ENCODE assay signal across 8 cellular contexts in genomic region chr16:4465977-4466779, GRCh38. TPM values are rescaled to one million over a fixed set of nuclear protein-coding genes. Genes with fewer than 3 reads are reported as not detected.
DNase-seq lines count a peak whose midpoint lies in the region; ATAC-seq and TF ChIP-seq lines count a peak whose summit lies in the region.
"Had no signal": no experiment of that assay in that cellular context is flagged by ENCODE, and none has a peak within 500 bp of the region (broad histone marks: within the 10 kb centered on the region; RNA-seq: fewer than 3 reads in every experiment).

No MANE protein-coding gene starts in this region.

- peak overlapping the region; percentile 15 for H3K4me3 Mint-ChIP-seq in activated naive CD8-positive, alpha-beta T cell treated with anti-CD3 and anti-CD28 coated beads, Interleukin-2, amount 10 ng/mL, durations not matched to agents 7 days and 5 days

- no peaks in the 10 kb centered on the region for H3K79me2 ChIP-seq in trophoblast cell (ENCODE audit: control insufficient read depth, insufficient read depth, low read length, poor library complexity)

- H3K27me3 ChIP-seq in trophoblast cell (ENCODE audit: insufficient read depth, low read length), result no peaks in the 10 kb centered on the region
- H3K27me3 ChIP-seq in transverse colon, result no peaks in the 10 kb centered on the region

- H3K36me3 ChIP-seq in trophoblast cell (ENCODE audit: control insufficient read depth in 1 of 2, insufficient read depth in 2 of 2, low read length in 2 of 2), result peaks cover 54 to 60% of the 10 kb centered on the region in 2 experiments
- peaks cover 0 to 18% (median 2%) of the 10 kb centered on the region in 4 donors for H3K36me3 ChIP-seq in transverse colon

- H3K4me3 ChIP-seq in trophoblast cell (ENCODE audit: low read depth, low read length) (no peak overlapping the region), transverse colon (no peak overlapping the region)

- H3K9me3 ChIP-seq in trophoblast cell (ENCODE audit: insufficient read depth, low read depth, low read length), result peaks cover 2% of the 10 kb centered on the region
- H3K9me3 ChIP-seq in transverse colon, result no peaks in the 10 kb centered on the region

- no peak overlapping the region for H3K4ac ChIP-seq in trophoblast cell (ENCODE audit: low read depth, low read length)

- H4K91ac ChIP-seq in trophoblast cell (ENCODE audit: low read depth, low read length), result no peak overlapping the region

- H3K79me1 ChIP-seq in trophoblast cell (ENCODE audit: low read length), result peaks cover 4% of the 10 kb centered on the region

- no peak for TF ChIP-seq POLR2A in transverse colon (IDR thresholded peaks at IDR 0.05)

- H3K27ac ChIP-seq in trophoblast cell (ENCODE audit: low read depth, low read length) (no peak overlapping the region), transverse colon (peak overlapping the region in 3 of 4 donors; percentile 5 to 11 (median 8))

- no peaks in the 10 kb centered on the region for H3K27me3 Mint-ChIP-seq in activated naive CD8-positive, alpha-beta T cell treated with anti-CD3 and anti-CD28 coated beads, Interleukin-2, amount 10 ng/mL, durations not matched to agents 7 days and 5 days

- no peak overlapping the region for H2BK5ac ChIP-seq in trophoblast cell (ENCODE audit: low read depth, low read length, poor library complexity)

- H3K4me2 ChIP-seq in trophoblast cell (ENCODE audit: low read length), result no peak overlapping the region

- peaks cover 13% of the 10 kb centered on the region for H3K4me1 Mint-ChIP-seq in activated naive CD8-positive, alpha-beta T cell treated with anti-CD3 and anti-CD28 coated beads, Interleukin-2, amount 10 ng/mL, durations not matched to agents 7 days and 5 days

- H2AFZ ChIP-seq in trophoblast cell (ENCODE audit: insufficient read depth, low read length, poor library complexity), result no peak overlapping the region

- TF ChIP-seq EP300 in transverse colon (IDR thresholded peaks at IDR 0.05; ENCODE audit: low read depth), result no peak

- peak; percentile 68 to 76 for DNase-seq in activated CD4-positive, alpha-beta T cell treated with anti-CD3 and anti-CD28 coated beads, Interleukin-2, amount 50 U/mL, for 48 hours
- no peak for DNase-seq in activated naive CD8-positive, alpha-beta T cell treated with anti-CD3 and anti-CD28 coated beads, Interleukin-2, amount 10 ng/mL, durations not matched to agents 7 days and 5 days
- DNase-seq in trophoblast cell (no peak), transverse colon (peak; percentile 25), NCI-H2029 (lab: John Stamatoyannopoulos, UW) (no peak)
- DNase-seq: NCI-H2171 had no signal

- no peaks in the 10 kb centered on the region for H3K9me3 Mint-ChIP-seq in activated naive CD8-positive, alpha-beta T cell treated with anti-CD3 and anti-CD28 coated beads, Interleukin-2, amount 10 ng/mL, durations not matched to agents 7 days and 5 days

- intact Hi-C loops in transverse colon (cut with DNase I; ENCODE audit: low total_unique reads), result no loop called here

- no peak overlapping the region for H3K9ac ChIP-seq in trophoblast cell (ENCODE audit: low read length)

- H2BK120ac ChIP-seq in trophoblast cell (ENCODE audit: insufficient read depth, low read length, poor library complexity), result no peak overlapping the region

- peaks cover 8 to 19% of the 10 kb centered on the region in 2 experiments for H3K4me1 ChIP-seq in trophoblast cell (ENCODE audit: control insufficient read depth in 1 of 2, insufficient read depth in 2 of 2, low read length in 2 of 2)
- H3K4me1 ChIP-seq in transverse colon, result no peaks in the 10 kb centered on the region

- H3K23ac ChIP-seq in trophoblast cell (ENCODE audit: low read length), result no peak overlapping the region

- no peak overlapping the region for H2BK12ac ChIP-seq in trophoblast cell (ENCODE audit: low read length)

- no CpG with 5 or more reads among the region's 32 CpGs for WGBS in trophoblast cell (ENCODE audit: extremely low coverage, insufficient coverage, insufficient read length)
- 93% methylated on average over 30 of the region's 32 CpGs; no CpG with 5 or more reads in 1 of the 2 donors for WGBS in transverse colon (ENCODE audit: low coverage in 1 of 2), 2 donors

- peak overlapping the region; percentile 74 for H3K27ac Mint-ChIP-seq in activated naive CD8-positive, alpha-beta T cell treated with anti-CD3 and anti-CD28 coated beads, Interleukin-2, amount 10 ng/mL, durations not matched to agents 7 days and 5 days

- no peak overlapping the region for H4K8ac ChIP-seq in trophoblast cell (ENCODE audit: low read depth, low read length)

- in situ Hi-C loops in transverse colon (cut with MboI; ENCODE audit: low pct_ligation_motif_present in 1 of 4, low pct_unique_long_range_greater_than_20kb in 1 of 4, low sequenced_read_pairs in 3 of 4), result no loop called here

- TF ChIP-seq CTCF in transverse colon (IDR thresholded peaks at IDR 0.05), result no peak

- peak; percentile 81 for ATAC-seq in activated naive CD8-positive, alpha-beta T cell treated with anti-CD3 and anti-CD28 coated beads, Interleukin-2, amount 10 ng/mL, durations not matched to agents 7 days and 5 days (ENCODE audit: low read depth)
- no peak for ATAC-seq in HG03520 (IDR thresholded peaks at IDR 0.05; ENCODE audit: unreplicated experiment)
- ATAC-seq in GM21619 (IDR thresholded peaks at IDR 0.05; ENCODE audit: unreplicated experiment), result no peak

- H3K18ac ChIP-seq in trophoblast cell (ENCODE audit: low read length), result peak overlapping the region; percentile 46

- no peak overlapping the region for H2AK5ac ChIP-seq in trophoblast cell (ENCODE audit: low read length)

- peaks cover 24% of the 10 kb centered on the region for H3K36me3 Mint-ChIP-seq in activated naive CD8-positive, alpha-beta T cell treated with anti-CD3 and anti-CD28 coated beads, Interleukin-2, amount 10 ng/mL, durations not matched to agents 7 days and 5 days

- no peak overlapping the region for H4K12ac ChIP-seq in trophoblast cell (ENCODE audit: low read depth, low read length)

- POLR2A ChIA-PET in activated naive CD8-positive, alpha-beta T cell treated with anti-CD3 and anti-CD28 coated beads, Interleukin-2, amount 10 ng/mL, durations not matched to agents 7 days and 5 days (lab: Charles Lee), result interaction anchor here (0.6 to 1.4 kb wide), 9 partner anchors 8 to 899 kb away, joined by 3 to 9 read pairs (median 4); partner anchors contain the start of gene NMRAL1

- H3K14ac ChIP-seq in trophoblast cell (ENCODE audit: low read length), result no peak overlapping the region

RNA-seq across cellular contexts. Expression of gene NMRAL1, which starts 8.2 kb away (rescaled TPM):
- 10 to 100 TPM; 64.5 to 64.6 TPM for total RNA-seq in activated naive CD8-positive, alpha-beta T cell treated with anti-CD3 and anti-CD28 coated beads, Interleukin-2, amount 10 ng/mL, durations not matched to agents 7 days and 5 days
- 55.3 and 56.9 TPM in 2 replicates for polyA plus RNA-seq in trophoblast cell (2013)
- 10 to 100 TPM; 46.0 to 75.9 (median 66.6) TPM for total RNA-seq in transverse colon

RNA-seq across cellular contexts. Expression of gene HMOX2, which starts 10.0 kb away (rescaled TPM):
- total RNA-seq in activated naive CD8-positive, alpha-beta T cell treated with anti-CD3 and anti-CD28 coated beads, Interleukin-2, amount 10 ng/mL, durations not matched to agents 7 days and 5 days, result 10 to 100 TPM; 84.5 to 86.9 TPM
- polyA plus RNA-seq in trophoblast cell (2013), result 31.1 and 32.4 TPM in 2 replicates
- 100 to 1,000 TPM in 1 of 4 donors, 10 to 100 TPM in 3; 46.4 to 495 (median 55.7) TPM for total RNA-seq in transverse colon

RNA-seq across cellular contexts. Expression of gene DNAJA3, which starts 40.5 kb away (rescaled TPM):
- 10 to 100 TPM; 52.2 to 62.2 TPM for total RNA-seq in activated naive CD8-positive, alpha-beta T cell treated with anti-CD3 and anti-CD28 coated beads, Interleukin-2, amount 10 ng/mL, durations not matched to agents 7 days and 5 days
- 32.8 and 34.3 TPM in 2 replicates for polyA plus RNA-seq in trophoblast cell (2013)
- total RNA-seq in transverse colon, result 100 to 1,000 TPM in 1 of 4 donors, 10 to 100 TPM in 3; 49.0 to 126 (median 75.5) TPM

RNA-seq across cellular contexts. Expression of gene CORO7, which starts 49.8 kb away (rescaled TPM):
- 100 to 1,000 TPM; 168 to 186 TPM for total RNA-seq in activated naive CD8-positive, alpha-beta T cell treated with anti-CD3 and anti-CD28 coated beads, Interleukin-2, amount 10 ng/mL, durations not matched to agents 7 days and 5 days
- 18.8 and 18.9 TPM in 2 replicates for polyA plus RNA-seq in trophoblast cell (2013)
- 100 to 1,000 TPM in 1 of 4 donors, 10 to 100 TPM in 3; 46.8 to 330 (median 58.1) TPM for total RNA-seq in transverse colon

Comparison
In these comparisons a context has a peak if more than half of its experiments do, and no peak if none do; other contexts are left out.
1. DNase-seq: peak in activated CD4-positive, alpha-beta T cell treated with anti-CD3 and anti-CD28 coated beads, Interleukin-2, amount 50 U/mL, for 48 hours (2 of 2) and transverse colon (single experiment); none in activated naive CD8-positive, alpha-beta T cell treated with anti-CD3 and anti-CD28 coated beads, Interleukin-2, amount 10 ng/mL, durations not matched to agents 7 days and 5 days (single experiment), trophoblast cell (0 of 2) and NCI-H2029 (single experiment).